ENCODE assay signal across 15 cellular contexts in genomic region chr2:170425291-170425751, GRCh38.
DNase-seq lines count a peak whose midpoint lies in the region; ATAC-seq and TF ChIP-seq lines count a peak whose summit lies in the region.
"Had no signal": no experiment of that assay in that cellular context is flagged by ENCODE, and none has a peak within 500 bp of the region (broad histone marks: within the 10 kb centered on the region; RNA-seq: fewer than 3 reads in every experiment).

No MANE protein-coding gene starts in this region.

- no peaks in the 10 kb centered on the region for H3K4me1 Mint-ChIP-seq in HFFc6 (ENCODE audit: low read depth)
- no peaks in the 10 kb centered on the region for H3K4me1 Mint-ChIP-seq in stimulated activated effector memory CD8-positive, alpha-beta T cell treated with anti-CD3 and anti-CD28 coated beads, Interleukin-12 subunit alpha, Interleukin-12 subunit beta, amount 100 ng/mL, for 72 hours
- H3K4me1 Mint-ChIP-seq: activated CD4-positive, alpha-beta memory T cell treated with anti-CD3 and anti-CD28 coated beads, Interleukin-2, amount 10 ng/mL, durations not matched to agents 7 days and 5 days had no signal

- TF ChIP-seq CTCF in HFFc6 (IDR thresholded peaks at IDR 0.05): no peak
- no peak for TF ChIP-seq CTCF in PC-9 (conservative IDR thresholded peaks at IDR 0.05)
- TF ChIP-seq CTCF in fibroblast of mammary gland (conservative IDR thresholded peaks at IDR 0.05; ENCODE audit: control insufficient read depth, insufficient read depth, low read depth, low read length): no peak

- H3K36me3 Mint-ChIP-seq in HFFc6 (ENCODE audit: low read depth): no peaks in the 10 kb centered on the region
- no peaks in the 10 kb centered on the region for H3K36me3 Mint-ChIP-seq in stimulated activated effector memory CD8-positive, alpha-beta T cell treated with anti-CD3 and anti-CD28 coated beads, Interleukin-12 subunit alpha, Interleukin-12 subunit beta, amount 100 ng/mL, for 72 hours

- no peaks in the 10 kb centered on the region for H3K9me2 ChIP-seq in PC-9 (ENCODE audit: insufficient read depth)

- H3K4me3 ChIP-seq in PC-9: no peak overlapping the region
- H3K4me3 ChIP-seq in fibroblast of mammary gland (ENCODE audit: control insufficient read depth, low read depth, low read length): no peak overlapping the region

- H4K20me1 ChIP-seq in PC-9 (ENCODE audit: insufficient read depth): no peaks in the 10 kb centered on the region

- intact Hi-C loops in PC-9 (cut with micrococcal nuclease; ENCODE audit: unreplicated experiment): no loop called here

- H3K27ac ChIP-seq in PC-9: no peak overlapping the region

- CTCF ChIA-PET in PC-9 (lab: Charles Lee): no interaction called here

- 0 out of 2 replicates have a peak overlapping the region, but pooled peaks have one; percentile 20 for H3K4me2 ChIP-seq in PC-9

- no peaks in the 10 kb centered on the region; the same call in 1 of the 2 replicates for H3F3A ChIP-seq in PC-9 (ENCODE audit: insufficient read depth, low read depth)

- H3K9me3 Mint-ChIP-seq in HFFc6: peaks cover 6% of the 10 kb centered on the region
- no peaks in the 10 kb centered on the region for H3K9me3 Mint-ChIP-seq in stimulated activated effector memory CD8-positive, alpha-beta T cell treated with anti-CD3 and anti-CD28 coated beads, Interleukin-12 subunit alpha, Interleukin-12 subunit beta, amount 100 ng/mL, for 72 hours
- H3K9me3 Mint-ChIP-seq: activated CD4-positive, alpha-beta memory T cell treated with anti-CD3 and anti-CD28 coated beads, Interleukin-2, amount 10 ng/mL, durations not matched to agents 7 days and 5 days; activated naive CD4-positive, alpha-beta T cell treated with anti-CD3 and anti-CD28 coated beads for 36 hours; T-helper 1 cell treated with Interleukin-12 subunit alpha and Interleukin-12 subunit beta and Interleukin-4 antibody, amounts not matched to agents 30 μg/mL and 1 μg/mL, for 36 hours had no signal

- no peaks in the 10 kb centered on the region for H3K36me3 ChIP-seq in PC-9 (ENCODE audit: low read depth)

- peak; percentile 45 for ATAC-seq in stimulated activated effector memory CD8-positive, alpha-beta T cell treated with anti-CD3 and anti-CD28 coated beads, Interleukin-12 subunit alpha, Interleukin-12 subunit beta, amount 100 ng/mL, for 72 hours
- ATAC-seq in HG03520 (IDR thresholded peaks at IDR 0.05; ENCODE audit: unreplicated experiment): no peak

- peaks cover 12% of the 10 kb centered on the region for H3K4me1 ChIP-seq in PC-9 (replicated peaks; ENCODE audit: insufficient read depth)

- H3K9me3 ChIP-seq in PC-9 (ENCODE audit: insufficient read depth, low read depth): no peaks in the 10 kb centered on the region

- H3K27me3 ChIP-seq in PC-9 (ENCODE audit: insufficient read depth, low read depth): no peaks in the 10 kb centered on the region

- POLR2A ChIA-PET in PC-9 (lab: Charles Lee; ENCODE audit: unreplicated experiment): no interaction called here

- peak; percentile 0 for DNase-seq in HFFc6
- DNase-seq in PC-9: peak in 1 of 2 experiments; percentile 79
- peak; percentile 81 for DNase-seq in fibroblast of mammary gland (ENCODE audit: low read depth)
- no peak for DNase-seq in stimulated activated effector memory CD8-positive, alpha-beta T cell treated with anti-CD3 and anti-CD28 coated beads, Interleukin-12 subunit alpha, Interleukin-12 subunit beta, amount 100 ng/mL, for 72 hours (ENCODE audit: low spot score in 2 of 2)
- DNase-seq in NCI-H2171 treated with DMSO at 0.1 percent for 48 hours (lab: John Stamatoyannopoulos, UW): no peak
- DNase-seq in activated CD8-positive, alpha-beta memory T cell treated with anti-CD3 and anti-CD28 coated beads, Interleukin-2, amount 50 U/mL, for 48 hours: no peak
- DNase-seq: activated CD4-positive, alpha-beta memory T cell treated with anti-CD3 and anti-CD28 coated beads, Interleukin-2, amount 10 ng/mL, durations not matched to agents 7 days and 5 days; activated naive CD4-positive, alpha-beta T cell treated with anti-CD3 and anti-CD28 coated beads for 36 hours; Calu3; effector CD4-positive, alpha-beta T cell; NCI-H1092; NCI-H69; stimulated activated CD8-positive, alpha-beta memory T cell treated with anti-CD3 and anti-CD28 coated beads, Interleukin-4, amount 100 ng/mL, for 48 hours had no signal

- no TSS peak for BruUV-seq in PC-9 (replicated peaks; lab: Mats Ljungman, UMichigan)

- no peak overlapping the region for H3K27ac Mint-ChIP-seq in HFFc6
- H3K27ac Mint-ChIP-seq in stimulated activated effector memory CD8-positive, alpha-beta T cell treated with anti-CD3 and anti-CD28 coated beads, Interleukin-12 subunit alpha, Interleukin-12 subunit beta, amount 100 ng/mL, for 72 hours: no peak overlapping the region
- H3K27ac Mint-ChIP-seq: activated CD4-positive, alpha-beta memory T cell treated with anti-CD3 and anti-CD28 coated beads, Interleukin-2, amount 10 ng/mL, durations not matched to agents 7 days and 5 days; activated naive CD4-positive, alpha-beta T cell treated with anti-CD3 and anti-CD28 coated beads for 36 hours; T-helper 1 cell treated with Interleukin-12 subunit alpha and Interleukin-12 subunit beta and Interleukin-4 antibody, amounts not matched to agents 30 μg/mL and 1 μg/mL, for 36 hours had no signal

- H3K4me3 Mint-ChIP-seq in HFFc6: no peak overlapping the region
- H3K4me3 Mint-ChIP-seq in stimulated activated effector memory CD8-positive, alpha-beta T cell treated with anti-CD3 and anti-CD28 coated beads, Interleukin-12 subunit alpha, Interleukin-12 subunit beta, amount 100 ng/mL, for 72 hours: no peak overlapping the region
- H3K4me3 Mint-ChIP-seq: activated CD4-positive, alpha-beta memory T cell treated with anti-CD3 and anti-CD28 coated beads, Interleukin-2, amount 10 ng/mL, durations not matched to agents 7 days and 5 days; activated naive CD4-positive, alpha-beta T cell treated with anti-CD3 and anti-CD28 coated beads for 36 hours; T-helper 1 cell treated with Interleukin-12 subunit alpha and Interleukin-12 subunit beta and Interleukin-4 antibody, amounts not matched to agents 30 μg/mL and 1 μg/mL, for 36 hours had no signal

- H3K27me3 Mint-ChIP-seq in HFFc6 (ENCODE audit: insufficient read depth): no peaks in the 10 kb centered on the region; the same call in 1 of the 2 replicates

- H3K79me2 ChIP-seq in PC-9 (ENCODE audit: low read depth): no peaks in the 10 kb centered on the region

- no peak overlapping the region for H2AFZ ChIP-seq in PC-9

Comparison
In these comparisons a context has a peak if more than half of its experiments do, and no peak if none do; other contexts are left out.
1. DNase-seq: peak in HFFc6 (single experiment) and fibroblast of mammary gland (single experiment); none in stimulated activated effector memory CD8-positive, alpha-beta T cell treated with anti-CD3 and anti-CD28 coated beads, Interleukin-12 subunit alpha, Interleukin-12 subunit beta, amount 100 ng/mL, for 72 hours (0 of 2), NCI-H2171 treated with DMSO at 0.1 percent for 48 hours (single experiment) and activated CD8-positive, alpha-beta memory T cell treated with anti-CD3 and anti-CD28 coated beads, Interleukin-2, amount 50 U/mL, for 48 hours (single experiment).